In the genomic region with DNA sequence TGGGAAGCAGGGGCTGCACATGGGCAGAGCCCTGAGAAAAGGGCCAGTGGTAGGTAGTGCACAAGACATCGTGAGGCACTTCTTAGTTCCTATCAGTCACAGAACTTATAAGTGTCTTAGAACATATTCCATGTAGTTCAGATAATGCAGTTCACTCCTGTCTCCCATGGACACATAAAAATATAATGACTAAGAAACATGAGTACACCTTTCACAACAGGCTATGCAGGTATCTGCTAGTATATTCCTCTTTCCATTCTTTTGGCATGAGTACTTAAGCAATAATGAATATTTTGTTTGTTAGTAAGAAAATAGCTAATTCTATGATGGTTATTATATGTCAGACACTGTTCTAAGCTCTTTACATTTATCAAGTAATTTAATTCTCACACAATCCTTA, we compare ENCODE assay signal across 21 cellular contexts.
"Had no signal": no experiment of that assay in that cellular context is flagged by ENCODE, and none has a peak within 500 bp of the region (broad histone marks: within the 10 kb centered on the region; RNA-seq: fewer than 3 reads in every experiment).

No MANE protein-coding gene starts in this region.

- H3K4me3 ChIP-seq: K562, SJCRH30 had no signal

- H3K4me2 ChIP-seq: KMS-11 had no signal

- H3K9me3 Mint-ChIP-seq: IgD-negative memory B cell had no signal

- H3K27ac ChIP-seq: KMS-11, SJCRH30 had no signal

- FAIRE-seq: K562, RCC 7860 had no signal

- H3K4me3 Mint-ChIP-seq: IgD-negative memory B cell had no signal

- H3K27ac Mint-ChIP-seq: IgD-negative memory B cell had no signal

- H3K36me3 ChIP-seq: SJCRH30 had no signal

- ATAC-seq: K562, Right ventricle myocardium inferior, SK-N-SH treated with all-trans-retinoic acid at 6 μM for 48 hours had no signal

- H3K27me3 ChIP-seq: SJCRH30 had no signal

- H3K9ac ChIP-seq: KMS-11 had no signal

- DNase-seq: Kasumi-1, NCI-H1048, NCI-H1105, NCI-H1417, NCI-H1436 treated with DMSO at 0.1 percent for 48 hours, NCI-H1694, NCI-H187 treated with DMSO at 0.1 percent for 48 hours, NCI-H2029 treated with DMSO at 0.1 percent for 48 hours, NCI-H2227 treated with DMSO at 0.1 percent for 48 hours, NCI-H524 treated with DMSO at 0.1 percent for 48 hours, NCI-H69, NCI-H774, RPMI8226, SHP77 treated with DMSO at 0.1 percent for 48 hours, SJCRH30 had no signal

- H3K4me1 ChIP-seq: SJCRH30 had no signal

- H3K36me3 Mint-ChIP-seq: IgD-negative memory B cell had no signal

- H3K9me3 ChIP-seq: SJCRH30 had no signal
